ENCODE assay signal across 11 cellular contexts in the genomic region with DNA sequence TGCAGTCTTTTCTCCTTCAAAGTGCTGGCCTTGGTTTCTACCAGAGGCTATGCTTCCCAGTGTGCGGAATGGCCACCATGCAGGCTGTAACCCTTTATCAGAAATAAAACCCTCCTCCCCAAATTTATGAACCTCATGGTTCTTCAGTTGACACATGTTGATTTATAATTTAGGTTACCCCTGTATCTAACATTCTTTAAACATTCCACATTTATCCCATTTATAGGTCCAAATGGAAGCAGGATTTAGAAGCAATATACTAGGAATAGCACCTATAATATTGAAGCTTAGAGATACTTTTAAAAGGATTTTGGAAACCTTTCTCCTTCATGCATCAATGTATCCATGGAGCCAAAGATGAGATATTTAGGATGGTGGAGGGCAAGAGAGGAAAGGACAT.
"Had no signal": no experiment of that assay in that cellular context is flagged by ENCODE, and none has a peak within 500 bp of the region (broad histone marks: within the 10 kb centered on the region; RNA-seq: fewer than 3 reads in every experiment).

No MANE protein-coding gene starts in this region.

- H2AFZ ChIP-seq: GM23248, GM23338 had no signal

- H3K27ac ChIP-seq: GM23248 had no signal

- FAIRE-seq: H1, H54 had no signal

- H3K4me1 ChIP-seq: HAP-1 had no signal

- DNase-seq: GM23248, GOT3, H7, H9, HCEC 1CT, HFFc6 had no signal

- H3K36me3 ChIP-seq: HAP-1 had no signal

- H3K4me2 ChIP-seq: GM23338 had no signal

- H3K4me3 ChIP-seq: GM23248, GM23338, HAP-1 had no signal

- ATAC-seq: GM23338, HCT116 had no signal

- H3K9ac ChIP-seq: GM23248 had no signal
